8 cellular contexts compared by ENCODE assay signal in the genomic region with DNA sequence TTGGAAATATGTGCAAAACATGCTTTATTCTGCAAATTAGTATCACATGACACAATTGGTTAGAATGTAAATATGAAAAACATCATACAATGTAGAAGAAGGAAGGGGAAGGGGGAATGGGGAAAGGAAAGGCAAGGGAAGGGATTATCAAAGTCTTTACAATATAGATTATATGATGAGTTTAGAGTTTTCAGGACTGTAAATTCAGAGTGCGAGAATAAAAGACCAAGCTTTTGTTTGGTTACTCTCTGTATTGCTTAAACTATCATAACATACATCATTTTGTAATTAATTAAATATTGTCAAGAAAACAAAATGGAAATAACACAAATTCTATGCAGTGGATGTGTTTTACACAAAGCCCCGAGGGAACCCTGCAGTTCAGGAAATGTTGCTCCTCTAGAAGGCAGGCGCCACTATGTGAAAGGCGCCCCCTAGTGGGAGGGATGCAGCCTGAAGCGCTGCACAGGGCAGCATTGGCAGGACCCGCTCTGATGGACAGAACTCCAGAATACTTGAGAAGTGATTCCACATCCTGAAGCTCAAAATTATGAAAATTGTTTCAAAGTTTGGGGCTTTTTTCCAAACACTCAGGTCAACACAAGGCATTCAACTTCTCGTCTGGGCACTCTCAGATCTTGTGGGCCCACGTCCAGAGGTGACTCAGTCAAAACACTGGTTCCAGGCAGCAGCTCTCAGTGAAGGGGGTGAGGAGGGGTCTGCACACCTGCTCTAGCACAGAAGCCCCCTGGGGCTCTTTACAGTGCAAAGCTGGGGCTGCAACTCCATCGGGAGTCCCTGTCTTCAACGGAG. TPM values are rescaled to one million over a fixed set of nuclear protein-coding genes. Genes with fewer than 3 reads are reported as not detected.
A peak's percentile ranks its signal among the peaks of the same experiment; 100 is the strongest.
DNase-seq lines count a peak whose midpoint lies in the region; ATAC-seq and TF ChIP-seq lines count a peak whose summit lies in the region.

No MANE protein-coding gene starts in this region.

- no peak overlapping the region for H3K27ac ChIP-seq in 22Rv1

- DNase-seq in GM13976 (ENCODE audit: low spot score) (peak; percentile 70), NCI-H460 (ENCODE audit: extremely low read depth, low read depth) (peak; percentile 59), ecto neural progenitor cell (ENCODE audit: low spot score) (peak; percentile 86), memory B cell (ENCODE audit: low spot score in 2 of 2) (peak; percentile 74 to 75)
- DNase-seq in activated CD4-positive, alpha-beta T cell treated with anti-CD3 and anti-CD28 coated beads, Interleukin-2, amount 50 U/mL, for 48 hours: peak; percentile 74 to 80
- peak; percentile 64 for DNase-seq in stimulated activated CD8-positive, alpha-beta memory T cell treated with anti-CD3 and anti-CD28 coated beads, Interleukin-15, amount 100 ng/mL, for 24 hours (ENCODE audit: low read depth)

- ATAC-seq in HG02943 (IDR thresholded peaks at IDR 0.05; ENCODE audit: low read depth, unreplicated experiment) (peak; percentile 84), memory B cell (ENCODE audit: low read depth) (peak; percentile 96)

- no peaks in the 10 kb centered on the region for H3K36me3 Mint-ChIP-seq in memory B cell

- in situ Hi-C loops in GM13976 (cut with MboI; ENCODE audit: low sequenced_read_pairs, unreplicated experiment): no loop called here

- no peaks in the 10 kb centered on the region for H3K4me1 Mint-ChIP-seq in memory B cell

- TF ChIP-seq CTCF in 22Rv1 (IDR thresholded peaks at IDR 0.05): peak; percentile 97
- peak; percentile 94 for TF ChIP-seq CTCF in GM13976 (IDR thresholded peaks at IDR 0.05; ENCODE audit: borderline replicate concordance, control extremely low read depth, extremely low read depth, insufficient read depth, missing control alignments)

- no peaks in the 10 kb centered on the region for H3K9me3 Mint-ChIP-seq in memory B cell

- H3K4me3 Mint-ChIP-seq in memory B cell: no peak overlapping the region

- H3K27me3 Mint-ChIP-seq in memory B cell: peaks cover 1% of the 10 kb centered on the region

- no peak overlapping the region for H3K27ac Mint-ChIP-seq in memory B cell

RNA-seq across cellular contexts. Expression of gene TMEM254, which starts 31.6 kb away (rescaled TPM):
- total RNA-seq in NCI-H460 (2014; rRNA removed; shearing (Covaris generic)): 31.6 and 41.9 TPM in 2 replicates
- polyA plus RNA-seq in NCI-H460 (2014; cell fraction: nucleus; rRNA removed): 20.0 and 26.7 TPM in 2 replicates
